Comparison of ENCODE assay signal across 10 cellular contexts in the genomic region with DNA sequence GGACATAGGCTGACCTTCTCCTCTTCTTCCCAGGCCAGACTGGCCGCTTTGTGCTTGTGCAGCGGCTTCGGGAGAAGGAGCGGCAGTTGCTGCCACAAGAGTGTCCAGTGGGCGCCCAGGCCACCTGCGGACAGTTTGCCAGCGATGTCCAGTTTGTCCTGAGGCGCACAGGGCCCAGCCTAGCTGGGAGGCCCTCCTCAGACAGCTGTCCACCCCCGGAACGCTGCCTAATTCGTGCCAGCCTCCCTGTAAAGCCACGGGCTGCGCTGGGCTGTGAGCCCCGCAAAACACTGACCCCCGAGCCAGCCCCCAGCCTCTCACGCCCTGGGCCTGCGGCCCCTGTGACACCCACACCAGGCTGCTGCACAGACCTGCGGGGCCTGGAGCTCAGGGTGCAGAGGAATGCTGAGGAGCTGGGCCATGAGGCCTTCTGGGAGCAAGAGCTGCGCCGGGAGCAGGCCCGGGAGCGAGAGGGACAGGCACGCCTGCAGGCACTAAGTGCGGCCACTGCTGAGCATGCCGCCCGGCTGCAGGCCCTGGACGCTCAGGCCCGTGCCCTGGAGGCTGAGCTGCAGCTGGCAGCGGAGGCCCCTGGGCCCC. TPM values are rescaled to one million over a fixed set of nuclear protein-coding genes. Genes with fewer than 3 reads are reported as not detected.
DNase-seq lines count a peak whose midpoint lies in the region; ATAC-seq and TF ChIP-seq lines count a peak whose summit lies in the region.
"Had no signal": no experiment of that assay in that cellular context is flagged by ENCODE, and none has a peak within 500 bp of the region (broad histone marks: within the 10 kb centered on the region; RNA-seq: fewer than 3 reads in every experiment).

No MANE protein-coding gene starts in this region.

- H3K27ac ChIP-seq in liver (ENCODE audit: low read depth in 1 of 2, low read length in 2 of 2) (peak overlapping the region; percentile 49 to 93), upper lobe of right lung (peak overlapping the region; percentile 18)

- ATAC-seq in stimulated activated naive CD8-positive, alpha-beta T cell treated with anti-CD3 and anti-CD28 coated beads, Interleukin-15, amount 100 ng/mL, for 72 hours = no peak
- ATAC-seq in stimulated activated naive CD8-positive, alpha-beta T cell treated with anti-CD3 and anti-CD28 coated beads, Interleukin-15, Interleukin-2, amounts not matched to agents 100 U/mL and 50 U/mL, for 24 hours = no peak
- no peak for ATAC-seq in activated T-helper 17 cell treated with anti-CD3 and anti-CD28 coated beads, Interleukin-2, amount 50 U/mL, for 72 hours (replicated peaks)
- ATAC-seq in upper lobe of right lung (no peak), esophagus mucosa (no peak)

- H3K9me3 Mint-ChIP-seq in stimulated activated naive CD8-positive, alpha-beta T cell treated with anti-CD3 and anti-CD28 coated beads, Interleukin-15, amount 100 ng/mL, for 72 hours = no peaks in the 10 kb centered on the region
- H3K9me3 Mint-ChIP-seq in activated T-helper 17 cell treated with anti-CD3 and anti-CD28 coated beads, Interleukin-2, amount 50 U/mL, for 72 hours = no peaks in the 10 kb centered on the region

- H3K4me1 Mint-ChIP-seq in stimulated activated naive CD8-positive, alpha-beta T cell treated with anti-CD3 and anti-CD28 coated beads, Interleukin-15, amount 100 ng/mL, for 72 hours = peaks cover 48% of the 10 kb centered on the region
- H3K4me1 Mint-ChIP-seq in activated T-helper 17 cell treated with anti-CD3 and anti-CD28 coated beads, Interleukin-2, amount 50 U/mL, for 72 hours = no peaks in the 10 kb centered on the region

- H3K36me3 ChIP-seq in liver (ENCODE audit: control insufficient read depth in 4 of 4, insufficient read depth in 3 of 4, low read depth in 1 of 4, low read length in 3 of 4) = peaks cover 0 to 8% (median 6%) of the 10 kb centered on the region in 4 donors
- H3K36me3 ChIP-seq in upper lobe of right lung = no peaks in the 10 kb centered on the region
- no peaks in the 10 kb centered on the region; the same call in none of the 2 replicates for H3K36me3 ChIP-seq in MG63

- H3K4me3 ChIP-seq in liver (ENCODE audit: low read depth in 1 of 3, low read length in 3 of 3) = peak overlapping the region; percentile 7 to 95 (median 60)
- H3K4me3 ChIP-seq in upper lobe of right lung = peak overlapping the region; percentile 66
- H3K4me3 ChIP-seq in MG63 = no peak overlapping the region

- no peak for TF ChIP-seq CTCF in liver (IDR thresholded peaks at IDR 0.05; ENCODE audit: low read depth, low read length, missing input control)
- no peak for TF ChIP-seq CTCF in upper lobe of right lung (IDR thresholded peaks at IDR 0.05)

- no peak for DNase-seq in stimulated activated naive CD8-positive, alpha-beta T cell treated with anti-CD3 and anti-CD28 coated beads, Interleukin-15, amount 100 ng/mL, for 72 hours
- no peak for DNase-seq in stimulated activated naive CD8-positive, alpha-beta T cell treated with anti-CD3 and anti-CD28 coated beads, Interleukin-15, Interleukin-2, amounts not matched to agents 100 U/mL and 50 U/mL, for 24 hours
- DNase-seq in upper lobe of right lung (peak; percentile 67), OCI-M1 (lab: John Stamatoyannopoulos, UW) (no peak), MG63 (no peak)
- DNase-seq: activated gamma-delta T cell treated with Interleukin-2 at 50 U/mL for 16 hours, SHP77 treated with DMSO at 0.1 percent for 48 hours had no signal

- H3K27me3 Mint-ChIP-seq in stimulated activated naive CD8-positive, alpha-beta T cell treated with anti-CD3 and anti-CD28 coated beads, Interleukin-15, amount 100 ng/mL, for 72 hours = peaks cover 13% of the 10 kb centered on the region
- no peaks in the 10 kb centered on the region for H3K27me3 Mint-ChIP-seq in activated T-helper 17 cell treated with anti-CD3 and anti-CD28 coated beads, Interleukin-2, amount 50 U/mL, for 72 hours

- H3K9me3 ChIP-seq in liver (ENCODE audit: control insufficient read depth in 4 of 4, low read length in 3 of 4) = no peaks in the 10 kb centered on the region
- no peaks in the 10 kb centered on the region for H3K9me3 ChIP-seq in upper lobe of right lung
- no peaks in the 10 kb centered on the region for H3K9me3 ChIP-seq in MG63

- intact Hi-C loops in upper lobe of right lung (cut with DNase I) = no loop called here

- TF ChIP-seq RAD21 in liver (IDR thresholded peaks at IDR 0.05) = no peak

- H3K4me3 Mint-ChIP-seq in stimulated activated naive CD8-positive, alpha-beta T cell treated with anti-CD3 and anti-CD28 coated beads, Interleukin-15, amount 100 ng/mL, for 72 hours = peak overlapping the region; percentile 91 to 95
- H3K4me3 Mint-ChIP-seq in activated T-helper 17 cell treated with anti-CD3 and anti-CD28 coated beads, Interleukin-2, amount 50 U/mL, for 72 hours = peak overlapping the region; percentile 88

- peak overlapping the region in 1 of 2 donors; percentile 51 for H3K9ac ChIP-seq in liver (ENCODE audit: low read depth in 1 of 2, low read length in 2 of 2)

- H3K36me3 Mint-ChIP-seq in activated T-helper 17 cell treated with anti-CD3 and anti-CD28 coated beads, Interleukin-2, amount 50 U/mL, for 72 hours (ENCODE audit: low read depth) = peaks cover 21% of the 10 kb centered on the region

- no peak overlapping the region for H3K27ac Mint-ChIP-seq in stimulated activated naive CD8-positive, alpha-beta T cell treated with anti-CD3 and anti-CD28 coated beads, Interleukin-15, amount 100 ng/mL, for 72 hours
- no peak overlapping the region for H3K27ac Mint-ChIP-seq in activated T-helper 17 cell treated with anti-CD3 and anti-CD28 coated beads, Interleukin-2, amount 50 U/mL, for 72 hours

- H3K4me1 ChIP-seq in liver (ENCODE audit: control insufficient read depth in 4 of 4, insufficient read depth in 4 of 4, low read length in 3 of 4) (peaks cover 19 to 31% (median 22%) of the 10 kb centered on the region in 4 donors), upper lobe of right lung (peaks cover 10% of the 10 kb centered on the region)

- H3K27me3 ChIP-seq in liver (ENCODE audit: control insufficient read depth in 4 of 4, insufficient read depth in 4 of 4, low read length in 3 of 4) (no peaks in the 10 kb centered on the region), upper lobe of right lung (peaks cover 3% of the 10 kb centered on the region), MG63 (no peaks in the 10 kb centered on the region)

- 95% methylated on average over 29 of the region's 29 CpGs for WGBS in liver

TF ChIP-seq in liver, 16 proteins besides CTCF, POLR2A, EP300 and RAD21 (continues in another document):
- TF ChIP-seq HNF4A (conservative IDR thresholded peaks at IDR 0.05) (no peak), TAF1 (conservative IDR thresholded peaks at IDR 0.05) (no peak), NR2F2 (IDR thresholded peaks at IDR 0.05) (no peak), FOXA1 (IDR thresholded peaks at IDR 0.05) (no peak), GABPA (IDR thresholded peaks at IDR 0.05 in 1 of 2, conservative IDR thresholded peaks at IDR 0.05 in 1 of 2) (no peak), JUND (IDR thresholded peaks at IDR 0.05) (no peak), HNF4G (IDR thresholded peaks at IDR 0.05) (no peak)
- TF ChIP-seq, protein P1, sequence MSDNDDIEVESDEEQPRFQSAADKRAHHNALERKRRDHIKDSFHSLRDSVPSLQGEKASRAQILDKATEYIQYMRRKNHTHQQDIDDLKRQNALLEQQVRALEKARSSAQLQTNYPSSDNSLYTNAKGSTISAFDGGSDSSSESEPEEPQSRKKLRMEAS (IDR thresholded peaks at IDR 0.05) = no peak

RNA-seq across cellular contexts. Expression of a gene that starts 1.4 kb away (rescaled TPM):
- 10 to 100 TPM; 22.7 to 37.7 TPM for total RNA-seq in activated T-helper 17 cell treated with anti-CD3 and anti-CD28 coated beads, Interleukin-2, amount 50 U/mL, for 72 hours
- total RNA-seq in liver (10 to 100 TPM; 11.5 to 35.5 TPM), upper lobe of right lung (76.7 TPM), esophagus mucosa (19.6 TPM)
- 10 to 100 TPM; 38.3 to 50.4 TPM for polyA plus RNA-seq in liver
- total RNA-seq in MG63 (2014; rRNA removed; shearing (Covaris generic); ENCODE audit: low replicate concordance) = 3.0 and 25.8 TPM in 2 replicates

RNA-seq across cellular contexts. Expression of a gene that starts 1.6 kb away (rescaled TPM):
- 1 to 10 TPM; 2.7 to 6.6 TPM for total RNA-seq in activated T-helper 17 cell treated with anti-CD3 and anti-CD28 coated beads, Interleukin-2, amount 50 U/mL, for 72 hours
- total RNA-seq in liver = 1 to 10 TPM; 1.2 to 2.9 TPM
- 1 to 10 TPM; 1.6 to 4.6 TPM for polyA plus RNA-seq in liver
- 5.9 TPM for total RNA-seq in upper lobe of right lung
- total RNA-seq in esophagus mucosa = 3.0 TPM
- 0.20 and 0.30 TPM in 2 replicates for total RNA-seq in MG63 (2014; rRNA removed; shearing (Covaris generic); ENCODE audit: low replicate concordance)

RNA-seq across cellular contexts. Expression of a gene that starts 14.1 kb away (rescaled TPM):
- total RNA-seq in activated T-helper 17 cell treated with anti-CD3 and anti-CD28 coated beads, Interleukin-2, amount 50 U/mL, for 72 hours = 10 to 100 TPM; 37.8 to 55.6 TPM
- total RNA-seq in liver = 10 to 100 TPM; 22.4 to 25.2 TPM
- 10 to 100 TPM in 1 of 2 donors, 1 to 10 TPM in 1; 2.4 to 15.1 TPM for polyA plus RNA-seq in liver
- 31.0 TPM for total RNA-seq in upper lobe of right lung
- 17.6 TPM for total RNA-seq in esophagus mucosa
- 35.4 and 55.2 TPM in 2 replicates for total RNA-seq in MG63 (2014; rRNA removed; shearing (Covaris generic); ENCODE audit: low replicate concordance)

RNA-seq across cellular contexts. Expression of a gene that starts 24.8 kb away (rescaled TPM):
- total RNA-seq in activated T-helper 17 cell treated with anti-CD3 and anti-CD28 coated beads, Interleukin-2, amount 50 U/mL, for 72 hours = 1 to 10 TPM; 1.1 to 4.4 TPM
- total RNA-seq in liver = under 1 TPM; 0.17 to 0.23 TPM
- polyA plus RNA-seq in liver = under 1 TPM; 0.08 to 0.46 TPM
- 3.2 TPM for total RNA-seq in upper lobe of right lung
- 1.3 TPM for total RNA-seq in esophagus mucosa
- 0.63 TPM in 1 of 2 replicates, not detected in the other for total RNA-seq in MG63 (2014; rRNA removed; shearing (Covaris generic); ENCODE audit: low replicate concordance)

RNA-seq across cellular contexts. Expression of a gene that starts 26.8 kb away (rescaled TPM):
- total RNA-seq in activated T-helper 17 cell treated with anti-CD3 and anti-CD28 coated beads, Interleukin-2, amount 50 U/mL, for 72 hours = 10 to 100 TPM; 29.5 to 73.2 TPM
- total RNA-seq in liver (1 to 10 TPM; 4.7 to 8.6 TPM), upper lobe of right lung (55.5 TPM), esophagus mucosa (118 TPM)
- 10 to 100 TPM; 13.2 to 17.4 TPM for polyA plus RNA-seq in liver
- 78.8 and 207 TPM in 2 replicates for total RNA-seq in MG63 (2014; rRNA removed; shearing (Covaris generic); ENCODE audit: low replicate concordance)
